Comparison of ENCODE assay signal across 23 cellular contexts in genomic region chr10:70418713-70419112, GRCh38. TPM values are rescaled to one million over a fixed set of nuclear protein-coding genes. Genes with fewer than 3 reads are reported as not detected.
DNase-seq lines count a peak whose midpoint lies in the region; ATAC-seq, FAIRE-seq and TF ChIP-seq lines count a peak whose summit lies in the region.
"Had no signal": no experiment of that assay in that cellular context is flagged by ENCODE, and none has a peak within 500 bp of the region (broad histone marks: within the 10 kb centered on the region; RNA-seq: fewer than 3 reads in every experiment).

No MANE protein-coding gene starts in this region.

- no peak for DNase-seq in activated CD8-positive, alpha-beta T cell treated with anti-CD3 and anti-CD28 coated beads for 36 hours
- DNase-seq in activated CD8-positive, alpha-beta T cell treated with anti-CD3 and anti-CD28 coated beads, Interleukin-2, amount 10 ng/mL, durations not matched to agents 7 days and 5 days: no peak
- no peak for DNase-seq in GM23248
- DNase-seq in K562 (ENCODE audit: extremely low read depth in 1 of 4, low spot score in 3 of 4): no peak
- no peak for DNase-seq in stimulated activated CD4-positive, alpha-beta T cell treated with anti-CD3 and anti-CD28 coated beads, Interleukin-4, amount 100 ng/mL, for 4 hours
- no peak for DNase-seq in gastrocnemius medialis
- DNase-seq: 8988T; GF-D8; KG1; NCI-H1105; NCI-H146; NCI-H2029; NCI-H2227 treated with DMSO at 0.1 percent for 48 hours; NCI-H510A; NCI-H748 treated with DMSO at 0.1 percent for 48 hours; NK-92 treated with Interleukin-12 subunit alpha and Interleukin-12 subunit beta, amount 100 ng/mL, for 24 hours; SHP77 treated with DMSO at 0.1 percent for 48 hours had no signal

- no peaks in the 10 kb centered on the region for H3K9me3 Mint-ChIP-seq in activated CD8-positive, alpha-beta T cell treated with anti-CD3 and anti-CD28 coated beads for 36 hours
- no peaks in the 10 kb centered on the region for H3K9me3 Mint-ChIP-seq in activated CD8-positive, alpha-beta T cell treated with anti-CD3 and anti-CD28 coated beads, Interleukin-2, amount 10 ng/mL, durations not matched to agents 7 days and 5 days (ENCODE audit: insufficient read depth)

- TF ChIP-seq CTCF in activated CD8-positive, alpha-beta T cell treated with anti-CD3 and anti-CD28 coated beads for 36 hours (IDR thresholded peaks at IDR 0.05): no peak
- no peak for TF ChIP-seq CTCF in K562 (IDR thresholded peaks at IDR 0.05 in 2 of 3, conservative IDR thresholded peaks at IDR 0.05 in 1 of 3; ENCODE audit: insufficient read depth in 2 of 3, low read depth in 1 of 3, low read length in 3 of 3)
- no peak for TF ChIP-seq CTCF in gastrocnemius medialis (IDR thresholded peaks at IDR 0.05 in 4 of 5, conservative IDR thresholded peaks at IDR 0.05 in 1 of 5)

- no peak overlapping the region for H3K4me3 Mint-ChIP-seq in activated CD8-positive, alpha-beta T cell treated with anti-CD3 and anti-CD28 coated beads for 36 hours
- H3K4me3 Mint-ChIP-seq in activated CD8-positive, alpha-beta T cell treated with anti-CD3 and anti-CD28 coated beads, Interleukin-2, amount 10 ng/mL, durations not matched to agents 7 days and 5 days: no peak overlapping the region

- CTCF ChIA-PET in activated CD8-positive, alpha-beta T cell treated with anti-CD3 and anti-CD28 coated beads for 36 hours (lab: Charles Lee): interaction anchor here (0.7 to 1.9 kb wide), 3 partner anchors 13 to 212 kb away, joined by 4 to 7 read pairs (median 4); no protein-coding TSS in a partner anchor
- CTCF ChIA-PET in activated CD8-positive, alpha-beta T cell treated with anti-CD3 and anti-CD28 coated beads, Interleukin-2, amount 10 ng/mL, durations not matched to agents 7 days and 5 days (lab: Charles Lee): interaction anchor here (1.6 kb wide), 1 partner anchor 13 kb away, joined by 5 read pairs; no protein-coding TSS in a partner anchor
- CTCF ChIA-PET in K562 (lab: Yijun Ruan, JAX; ENCODE audit: low intra/inter-chr PET ratio): no interaction called here

- H3K27ac Mint-ChIP-seq in activated CD8-positive, alpha-beta T cell treated with anti-CD3 and anti-CD28 coated beads for 36 hours: peak overlapping the region; percentile 20
- no peak overlapping the region for H3K27ac Mint-ChIP-seq in activated CD8-positive, alpha-beta T cell treated with anti-CD3 and anti-CD28 coated beads, Interleukin-2, amount 10 ng/mL, durations not matched to agents 7 days and 5 days

- POLR2A ChIA-PET in activated CD8-positive, alpha-beta T cell treated with anti-CD3 and anti-CD28 coated beads for 36 hours (lab: Charles Lee): interaction anchor here (3.2 kb wide), 1 partner anchor 13 kb away, joined by 8 read pairs; no protein-coding TSS in a partner anchor
- POLR2A ChIA-PET in activated CD8-positive, alpha-beta T cell treated with anti-CD3 and anti-CD28 coated beads, Interleukin-2, amount 10 ng/mL, durations not matched to agents 7 days and 5 days (lab: Charles Lee): no interaction called here
- POLR2A ChIA-PET in K562 (lab: Yijun Ruan, JAX): interaction anchor here (2.3 to 2.6 kb wide), 3 partner anchors 9 to 14 kb away, joined by 8 to 20 read pairs (median 11); partner anchors contain the start of gene EIF4EBP2

- H3K27me3 Mint-ChIP-seq in activated CD8-positive, alpha-beta T cell treated with anti-CD3 and anti-CD28 coated beads for 36 hours: no peaks in the 10 kb centered on the region
- H3K27me3 Mint-ChIP-seq in activated CD8-positive, alpha-beta T cell treated with anti-CD3 and anti-CD28 coated beads, Interleukin-2, amount 10 ng/mL, durations not matched to agents 7 days and 5 days (ENCODE audit: low read depth): no peaks in the 10 kb centered on the region

- peak overlapping the region; percentile 73 for H3K27ac ChIP-seq in GM23248
- H3K27ac ChIP-seq in K562 (ENCODE audit: extremely low read depth, low read depth, low read length): no peak overlapping the region
- peak overlapping the region in 2 of 4 donors; percentile 1 to 54 for H3K27ac ChIP-seq in gastrocnemius medialis
- H3K27ac ChIP-seq: BLaER1 treated with 17β-estradiol and CSF1 and Interleukin-3, amounts not matched to agents 10 nM and 100 nM; RWPE1; SK-N-MC had no signal

- FAIRE-seq in K562 (lab: Jason Lieb, UNC): no peak

- no peak overlapping the region for H3K9ac ChIP-seq in GM23248
- H3K9ac ChIP-seq in K562 (ENCODE audit: insufficient read depth in 1 of 2, low read depth in 2 of 2, low read length in 2 of 2): no peak overlapping the region
- no peak overlapping the region for H3K9ac ChIP-seq in skeletal muscle satellite cell (ENCODE audit: low read depth, low read length)
- H3K9ac ChIP-seq: BLaER1 treated with 17β-estradiol and CSF1 and Interleukin-3, amounts not matched to agents 10 nM and 100 nM had no signal

- no peaks in the 10 kb centered on the region for H3K9me3 ChIP-seq in GM23248 (ENCODE audit: low read depth)
- no peaks in the 10 kb centered on the region for H3K9me3 ChIP-seq in K562 (replicated peaks; ENCODE audit: control insufficient read depth, insufficient read depth, low read depth, low read length)
- H3K9me3 ChIP-seq in skeletal muscle satellite cell (replicated peaks; ENCODE audit: low read length): no peaks in the 10 kb centered on the region
- no peaks in the 10 kb centered on the region for H3K9me3 ChIP-seq in gastrocnemius medialis
- H3K9me3 ChIP-seq: BLaER1 treated with 17β-estradiol and CSF1 and Interleukin-3, amounts not matched to agents 10 nM and 100 nM had no signal

- no peak for TF ChIP-seq RAD21 in K562 (CRISPR knock-in tag; conservative IDR thresholded peaks at IDR 0.05 in 1 of 2, IDR thresholded peaks at IDR 0.05 in 1 of 2)

- H3K79me2 ChIP-seq in GM23248 (ENCODE audit: insufficient read depth): peaks cover 68% of the 10 kb centered on the region
- peaks cover 7% of the 10 kb centered on the region for H3K79me2 ChIP-seq in K562 (ENCODE audit: control insufficient read depth, insufficient read depth, low read length)

- no peak overlapping the region for H3K4me3 ChIP-seq in GM23248
- no peak overlapping the region for H3K4me3 ChIP-seq in K562
- no peak overlapping the region for H3K4me3 ChIP-seq in skeletal muscle satellite cell (ENCODE audit: low read length)
- H3K4me3 ChIP-seq in gastrocnemius medialis: no peak overlapping the region
- H3K4me3 ChIP-seq: BLaER1 treated with 17β-estradiol and CSF1 and Interleukin-3, amounts not matched to agents 10 nM and 100 nM; SK-N-MC had no signal

- H3K4me2 ChIP-seq in GM23248 (ENCODE audit: unreplicated experiment) (no peak overlapping the region), K562 (ENCODE audit: insufficient read depth, low read length) (no peak overlapping the region), skeletal muscle satellite cell (ENCODE audit: low read length) (peak overlapping the region; percentile 23)
- H3K4me2 ChIP-seq: BLaER1 treated with 17β-estradiol and CSF1 and Interleukin-3, amounts not matched to agents 10 nM and 100 nM had no signal

- intact Hi-C loops in activated CD8-positive, alpha-beta T cell treated with anti-CD3 and anti-CD28 coated beads for 36 hours (cut with micrococcal nuclease): no loop called here
- intact Hi-C loops in K562 (cut with micrococcal nuclease): no loop called here
- intact Hi-C loops in gastrocnemius medialis (cut with DNase I; ENCODE audit: low total_unique reads): no loop called here

- H3K4me1 Mint-ChIP-seq in activated CD8-positive, alpha-beta T cell treated with anti-CD3 and anti-CD28 coated beads for 36 hours (ENCODE audit: low read depth): peaks cover 29% of the 10 kb centered on the region
- peaks cover 24% of the 10 kb centered on the region for H3K4me1 Mint-ChIP-seq in activated CD8-positive, alpha-beta T cell treated with anti-CD3 and anti-CD28 coated beads, Interleukin-2, amount 10 ng/mL, durations not matched to agents 7 days and 5 days (ENCODE audit: low read depth)

- no peaks in the 10 kb centered on the region for H3K9me2 ChIP-seq in GM23248 (ENCODE audit: insufficient read depth)

- in situ Hi-C loops in GM23248 (cut with MboI): no loop called here
- in situ Hi-C loops in K562 (cut with MboI): no loop called here
- in situ Hi-C loops in gastrocnemius medialis (cut with MboI; ENCODE audit: low sequenced_read_pairs in 4 of 4): no loop called here

- H3F3A ChIP-seq in GM23248 (ENCODE audit: insufficient read depth): peaks cover 15% of the 10 kb centered on the region

- no peak for ATAC-seq in activated CD8-positive, alpha-beta T cell treated with anti-CD3 and anti-CD28 coated beads for 36 hours
- ATAC-seq in activated CD8-positive, alpha-beta T cell treated with anti-CD3 and anti-CD28 coated beads, Interleukin-2, amount 10 ng/mL, durations not matched to agents 7 days and 5 days: no peak
- ATAC-seq in K562: no peak
- ATAC-seq in GM19023 (IDR thresholded peaks at IDR 0.05; ENCODE audit: unreplicated experiment): no peak
- ATAC-seq in gastrocnemius medialis: no peak

- no peak for TF ChIP-seq POLR2A in K562 (conservative IDR thresholded peaks at IDR 0.05)
- TF ChIP-seq POLR2A in gastrocnemius medialis (IDR thresholded peaks at IDR 0.05): no peak

- no peaks in the 10 kb centered on the region for H3K27me3 ChIP-seq in GM23248 (replicated peaks; ENCODE audit: insufficient read depth)
- no peaks in the 10 kb centered on the region for H3K27me3 ChIP-seq in K562 (ENCODE audit: control insufficient read depth in 2 of 2, insufficient read depth in 2 of 2, low read length in 2 of 2)
- no peaks in the 10 kb centered on the region for H3K27me3 ChIP-seq in skeletal muscle satellite cell (ENCODE audit: control insufficient read depth, insufficient read depth, low read length)
- H3K27me3 ChIP-seq in gastrocnemius medialis: no peaks in the 10 kb centered on the region
- H3K27me3 ChIP-seq: BLaER1 treated with 17β-estradiol and CSF1 and Interleukin-3, amounts not matched to agents 10 nM and 100 nM had no signal

- H4K20me1 ChIP-seq in GM23248 (ENCODE audit: insufficient read depth): peaks cover 23% of the 10 kb centered on the region; the same call in 1 of the 2 replicates
- no peaks in the 10 kb centered on the region for H4K20me1 ChIP-seq in K562 (replicated peaks; ENCODE audit: control insufficient read depth, insufficient read depth, low read length)

- H3K36me3 Mint-ChIP-seq in activated CD8-positive, alpha-beta T cell treated with anti-CD3 and anti-CD28 coated beads for 36 hours (ENCODE audit: low read depth): peaks cover 25% of the 10 kb centered on the region
- peaks cover 58% of the 10 kb centered on the region for H3K36me3 Mint-ChIP-seq in activated CD8-positive, alpha-beta T cell treated with anti-CD3 and anti-CD28 coated beads, Interleukin-2, amount 10 ng/mL, durations not matched to agents 7 days and 5 days (ENCODE audit: low read depth)

- TF ChIP-seq EP300 in K562 (IDR thresholded peaks at IDR 0.05; ENCODE audit: low read length): no peak

- H3K9me1 ChIP-seq in K562 (ENCODE audit: control insufficient read depth, insufficient read depth, low read length): no peaks in the 10 kb centered on the region

- H3K4me1 ChIP-seq in GM23248 (ENCODE audit: insufficient read depth): peaks cover 18% of the 10 kb centered on the region
- H3K4me1 ChIP-seq in K562 (replicated peaks in 1 of 2; ENCODE audit: control insufficient read depth in 2 of 2, insufficient read depth in 2 of 2, low read length in 2 of 2): no peaks in the 10 kb centered on the region
- H3K4me1 ChIP-seq in skeletal muscle satellite cell (ENCODE audit: control insufficient read depth, insufficient read depth, low read length): peaks cover 23% of the 10 kb centered on the region
- peaks cover 26 to 38% of the 10 kb centered on the region in 2 donors for H3K4me1 ChIP-seq in gastrocnemius medialis

- no TSS peak for BruUV-seq in K562 (replicated peaks; lab: Mats Ljungman, UMichigan)

- peaks cover 39% of the 10 kb centered on the region for H3K36me3 ChIP-seq in GM23248 (ENCODE audit: low read depth)
- peaks cover 43% of the 10 kb centered on the region for H3K36me3 ChIP-seq in K562 (ENCODE audit: control insufficient read depth, insufficient read depth, low read length)
- peaks cover 46% of the 10 kb centered on the region for H3K36me3 ChIP-seq in skeletal muscle satellite cell (ENCODE audit: insufficient read depth, low read length)
- peaks cover 0 to 39% of the 10 kb centered on the region in 2 donors for H3K36me3 ChIP-seq in gastrocnemius medialis

- no peak overlapping the region for H2AFZ ChIP-seq in GM23248
- no peak overlapping the region for H2AFZ ChIP-seq in K562 (ENCODE audit: low read depth, low read length)

- WGBS in GM23248 (ENCODE audit: low coverage in 1 of 2, low lambda C conversion rate in 2 of 2, missing lambda C conversion rate in 2 of 2), 2 experiments: 96 to 99% methylated on average over 3 of the region's 3 CpGs
- 68% methylated on average over 3 of the region's 3 CpGs for WGBS in K562 (ENCODE audit: insufficient coverage, low coverage, missing lambda C conversion rate)

RNA-seq across cellular contexts. Expression of gene EIF4EBP2, which starts 14.8 kb away (rescaled TPM):
- 10 to 100 TPM; 23.5 to 24.0 TPM for total RNA-seq in activated CD8-positive, alpha-beta T cell treated with anti-CD3 and anti-CD28 coated beads for 36 hours
- total RNA-seq in activated CD8-positive, alpha-beta T cell treated with anti-CD3 and anti-CD28 coated beads, Interleukin-2, amount 10 ng/mL, durations not matched to agents 7 days and 5 days: 10 to 100 TPM; 58.7 to 60.8 TPM
- total RNA-seq in GM23248 (2014; rRNA removed; shearing (Covaris generic)): 32.0 and 34.8 TPM in 2 replicates
- polyA plus RNA-seq in GM23248 (2016; fragmentation: Nextera tagmentation; extraction: Ambion mirVana) (18.2 and 18.4 TPM in 2 replicates), K562 (2011; rRNA removed) (34.9 and 38.3 TPM in 2 replicates), K562 (2014; fragmentation: Illumina TruSeq; extraction: Trizol) (57.4 and 67.5 TPM in 2 replicates), K562 (2014; fragmentation: Nextera tagmentation; extraction: Ambion mirVana) (10 to 100 TPM; 16.1 to 25.5 TPM), K562 (2014; rRNA removed) (27.5 and 31.3 TPM in 2 replicates)
- 14.7 and 24.0 TPM in 2 replicates for total RNA-seq in K562 (2011; cell fraction: chromatin; rRNA removed; ENCODE audit: low replicate concordance)
- 12.2 and 12.6 TPM in 2 replicates for total RNA-seq in K562 (2011; cell fraction: nucleolus; rRNA removed)
- 24.9 and 39.0 TPM in 2 replicates for total RNA-seq in K562 (2011; cell fraction: nucleoplasm; rRNA removed)
- total RNA-seq in K562 (2014; rRNA removed) (18.3 and 24.5 TPM in 2 replicates), K562 (2014; rRNA removed; fragmentation: Illumina TruSeq; extraction: Trizol) (46.5 and 54.1 TPM in 2 replicates), K562 (2015; rRNA removed; fragmentation: Illumina TruSeq; extraction: Trizol) (38.1 and 39.4 TPM in 2 replicates), K562 (2021) (54.1 and 61.8 TPM in 2 replicates), gastrocnemius medialis (100 to 1,000 TPM in 3 of 4 donors, 10 to 100 TPM in 1; 58.4 to 141 (median 107) TPM)
- polyA plus RNA-seq in K562 (2011; cell fraction: cytosol; rRNA removed): 16.6 and 34.9 TPM in 2 replicates
- 12.7 and 16.0 TPM in 2 replicates for polyA plus RNA-seq in K562 (2011; cell fraction: nucleus; rRNA removed)
- polyA plus RNA-seq in K562 (2012): 46.6 and 46.7 TPM in 2 replicates
- polyA minus RNA-seq in K562 (2011; rRNA and poly(A)+ RNA removed): 58.4 and 64.6 TPM in 2 replicates
- 32.8 and 50.2 TPM in 2 replicates for polyA minus RNA-seq in K562 (2011; cell fraction: cytosol; rRNA and poly(A)+ RNA removed)
- polyA minus RNA-seq in K562 (2011; cell fraction: nucleus; rRNA and poly(A)+ RNA removed): 5.9 and 11.8 TPM in 2 replicates
- 30.9 and 32.8 TPM in 2 replicates for total RNA-seq in skeletal muscle satellite cell (2012; rRNA removed)

RNA-seq across cellular contexts. Expression of gene NODAL, which starts 22.8 kb away (rescaled TPM):
- total RNA-seq in activated CD8-positive, alpha-beta T cell treated with anti-CD3 and anti-CD28 coated beads for 36 hours: not detected
- not detected for total RNA-seq in activated CD8-positive, alpha-beta T cell treated with anti-CD3 and anti-CD28 coated beads, Interleukin-2, amount 10 ng/mL, durations not matched to agents 7 days and 5 days
- not detected in 2 replicates for total RNA-seq in GM23248 (2014; rRNA removed; shearing (Covaris generic))
- polyA plus RNA-seq in GM23248 (2016; fragmentation: Nextera tagmentation; extraction: Ambion mirVana) (not detected in 2 replicates), K562 (2011; rRNA removed) (not detected in 2 replicates), K562 (2014; fragmentation: Illumina TruSeq; extraction: Trizol) (not detected in 2 replicates), K562 (2014; fragmentation: Nextera tagmentation; extraction: Ambion mirVana) (not detected), K562 (2014; rRNA removed) (not detected in 2 replicates)
- not detected in 2 replicates for total RNA-seq in K562 (2011; cell fraction: chromatin; rRNA removed; ENCODE audit: low replicate concordance)
- not detected in 2 replicates for total RNA-seq in K562 (2011; cell fraction: nucleolus; rRNA removed)
- total RNA-seq in K562 (2011; cell fraction: nucleoplasm; rRNA removed): not detected in 2 replicates
- total RNA-seq in K562 (2014; rRNA removed) (not detected in 2 replicates), K562 (2014; rRNA removed; fragmentation: Illumina TruSeq; extraction: Trizol) (not detected in 2 replicates), K562 (2015; rRNA removed; fragmentation: Illumina TruSeq; extraction: Trizol) (not detected in 2 replicates), K562 (2021) (not detected in 2 replicates), gastrocnemius medialis (not detected)
- not detected in 2 replicates for polyA plus RNA-seq in K562 (2011; cell fraction: cytosol; rRNA removed)
- polyA plus RNA-seq in K562 (2011; cell fraction: nucleus; rRNA removed): not detected in 2 replicates
- not detected in 2 replicates for polyA plus RNA-seq in K562 (2012)
- polyA minus RNA-seq in K562 (2011; rRNA and poly(A)+ RNA removed): not detected in 2 replicates
- polyA minus RNA-seq in K562 (2011; cell fraction: cytosol; rRNA and poly(A)+ RNA removed): not detected in 2 replicates
- polyA minus RNA-seq in K562 (2011; cell fraction: nucleus; rRNA and poly(A)+ RNA removed): not detected in 2 replicates
- not detected in 2 replicates for total RNA-seq in skeletal muscle satellite cell (2012; rRNA removed)
- total RNA-seq: H4 had no signal

RNA-seq across cellular contexts. Expression of gene LRRC20, which starts 36.3 kb away (rescaled TPM):
- 10 to 100 TPM; 10.6 to 14.0 TPM for total RNA-seq in activated CD8-positive, alpha-beta T cell treated with anti-CD3 and anti-CD28 coated beads for 36 hours
- 10 to 100 TPM; 19.5 to 21.4 TPM for total RNA-seq in activated CD8-positive, alpha-beta T cell treated with anti-CD3 and anti-CD28 coated beads, Interleukin-2, amount 10 ng/mL, durations not matched to agents 7 days and 5 days
- 4.9 and 6.6 TPM in 2 replicates for total RNA-seq in GM23248 (2014; rRNA removed; shearing (Covaris generic))
- polyA plus RNA-seq in GM23248 (2016; fragmentation: Nextera tagmentation; extraction: Ambion mirVana) (1.5 and 1.8 TPM in 2 replicates), K562 (2011; rRNA removed) (15.8 and 16.9 TPM in 2 replicates), K562 (2014; fragmentation: Illumina TruSeq; extraction: Trizol) (14.2 and 16.7 TPM in 2 replicates), K562 (2014; fragmentation: Nextera tagmentation; extraction: Ambion mirVana) (1 to 10 TPM; 2.3 to 3.0 TPM), K562 (2014; rRNA removed) (11.0 and 11.4 TPM in 2 replicates)
- total RNA-seq in K562 (2011; cell fraction: chromatin; rRNA removed; ENCODE audit: low replicate concordance): 4.7 and 10.3 TPM in 2 replicates
- total RNA-seq in K562 (2011; cell fraction: nucleolus; rRNA removed): 9.0 and 9.3 TPM in 2 replicates
- 6.5 and 7.2 TPM in 2 replicates for total RNA-seq in K562 (2011; cell fraction: nucleoplasm; rRNA removed)
- total RNA-seq in K562 (2014; rRNA removed) (9.8 and 14.3 TPM in 2 replicates), K562 (2014; rRNA removed; fragmentation: Illumina TruSeq; extraction: Trizol) (3.9 and 4.4 TPM in 2 replicates), K562 (2015; rRNA removed; fragmentation: Illumina TruSeq; extraction: Trizol) (8.6 and 10.1 TPM in 2 replicates), K562 (2021) (12.4 and 13.1 TPM in 2 replicates), gastrocnemius medialis (100 to 1,000 TPM; 104 to 220 (median 128) TPM)
- 28.2 and 31.1 TPM in 2 replicates for polyA plus RNA-seq in K562 (2011; cell fraction: cytosol; rRNA removed)
- 16.1 and 16.9 TPM in 2 replicates for polyA plus RNA-seq in K562 (2011; cell fraction: nucleus; rRNA removed)
- polyA plus RNA-seq in K562 (2012): 11.8 and 17.5 TPM in 2 replicates
- polyA minus RNA-seq in K562 (2011; rRNA and poly(A)+ RNA removed): 7.1 and 11.6 TPM in 2 replicates
- 4.1 and 5.0 TPM in 2 replicates for polyA minus RNA-seq in K562 (2011; cell fraction: cytosol; rRNA and poly(A)+ RNA removed)
- polyA minus RNA-seq in K562 (2011; cell fraction: nucleus; rRNA and poly(A)+ RNA removed): 4.6 and 6.2 TPM in 2 replicates
- total RNA-seq in skeletal muscle satellite cell (2012; rRNA removed): 5.7 and 11.7 TPM in 2 replicates

RNA-seq across cellular contexts. Expression of gene PALD1, which starts 59.9 kb away (rescaled TPM):
- 1 to 10 TPM; 6.6 to 6.8 TPM for total RNA-seq in activated CD8-positive, alpha-beta T cell treated with anti-CD3 and anti-CD28 coated beads for 36 hours
- 1 to 10 TPM; 6.2 to 6.5 TPM for total RNA-seq in activated CD8-positive, alpha-beta T cell treated with anti-CD3 and anti-CD28 coated beads, Interleukin-2, amount 10 ng/mL, durations not matched to agents 7 days and 5 days
- total RNA-seq in GM23248 (2014; rRNA removed; shearing (Covaris generic)): not detected in 2 replicates
- not detected in 2 replicates for polyA plus RNA-seq in GM23248 (2016; fragmentation: Nextera tagmentation; extraction: Ambion mirVana)
- 0.14 and 0.72 TPM in 2 replicates for total RNA-seq in K562 (2011; cell fraction: chromatin; rRNA removed; ENCODE audit: low replicate concordance)
- 0.26 and 0.67 TPM in 2 replicates for total RNA-seq in K562 (2011; cell fraction: nucleolus; rRNA removed)
- total RNA-seq in K562 (2011; cell fraction: nucleoplasm; rRNA removed): 0.15 and 0.29 TPM in 2 replicates
- 0.09 and 0.16 TPM in 2 replicates for total RNA-seq in K562 (2014; rRNA removed)
- total RNA-seq in K562 (2014; rRNA removed; fragmentation: Illumina TruSeq; extraction: Trizol): 0.03 and 0.07 TPM in 2 replicates
- 0.04 and 0.07 TPM in 2 replicates for total RNA-seq in K562 (2015; rRNA removed; fragmentation: Illumina TruSeq; extraction: Trizol)
- 0.27 and 0.29 TPM in 2 replicates for total RNA-seq in K562 (2021)
- 0.13 and 0.26 TPM in 2 replicates for polyA plus RNA-seq in K562 (2011; rRNA removed)
- polyA plus RNA-seq in K562 (2011; cell fraction: cytosol; rRNA removed): 0.18 and 0.25 TPM in 2 replicates
- polyA plus RNA-seq in K562 (2011; cell fraction: nucleus; rRNA removed): 0.53 and 0.81 TPM in 2 replicates
- 0.08 and 0.11 TPM in 2 replicates for polyA plus RNA-seq in K562 (2012)
- 0.03 and 0.15 TPM in 2 replicates for polyA plus RNA-seq in K562 (2014; fragmentation: Illumina TruSeq; extraction: Trizol)
- not detected for polyA plus RNA-seq in K562 (2014; fragmentation: Nextera tagmentation; extraction: Ambion mirVana)
- polyA plus RNA-seq in K562 (2014; rRNA removed): 0.13 and 0.15 TPM in 2 replicates
- polyA minus RNA-seq in K562 (2011; rRNA and poly(A)+ RNA removed): 0.15 and 0.25 TPM in 2 replicates
- 0.19 TPM in 1 of 2 replicates, not detected in the other for polyA minus RNA-seq in K562 (2011; cell fraction: cytosol; rRNA and poly(A)+ RNA removed)
- under 0.01 and 0.44 TPM in 2 replicates for polyA minus RNA-seq in K562 (2011; cell fraction: nucleus; rRNA and poly(A)+ RNA removed)
- total RNA-seq in skeletal muscle satellite cell (2012; rRNA removed): 0.25 TPM in 1 of 2 replicates, not detected in the other
- total RNA-seq in gastrocnemius medialis: 1 to 10 TPM; 1.4 to 4.1 (median 2.3) TPM

Comparison
In these comparisons a context has a peak if more than half of its experiments do, and no peak if none do; other contexts are left out.
1. RNA of gene LRRC20, which starts 36.3 kb away (total RNA-seq): 104 to 220 TPM in gastrocnemius medialis; 19.5 to 21.4 TPM in activated CD8-positive, alpha-beta T cell treated with anti-CD3 and anti-CD28 coated beads, Interleukin-2, amount 10 ng/mL, durations not matched to agents 7 days and 5 days, 10.6 to 14.0 TPM in activated CD8-positive, alpha-beta T cell treated with anti-CD3 and anti-CD28 coated beads for 36 hours, 3.9 to 14.3 TPM in K562 and 4.9 to 6.6 TPM in GM23248; every median in the first group is over 4 times any median in the second.